In genomic region chr1:6245086-6245868, GRCh38 we compare ENCODE assay signal across 8 cellular contexts. TPM values are rescaled to one million over a fixed set of nuclear protein-coding genes. Genes with fewer than 3 reads are reported as not detected.
A peak's percentile ranks its signal among the peaks of the same experiment; 100 is the strongest.
DNase-seq lines count a peak whose midpoint lies in the region; ATAC-seq and TF ChIP-seq lines count a peak whose summit lies in the region.

No MANE protein-coding gene starts in this region.

- H3K9me3 ChIP-seq in AG04450 (ENCODE audit: control insufficient read depth, insufficient read depth, low read length): no peaks in the 10 kb centered on the region; the same call in 1 of the 2 replicates
- peaks cover 17% of the 10 kb centered on the region for H3K9me3 ChIP-seq in trophoblast cell (ENCODE audit: insufficient read depth, low read depth, low read length)
- no peaks in the 10 kb centered on the region for H3K9me3 ChIP-seq in upper lobe of left lung

- no peak overlapping the region for H4K91ac ChIP-seq in trophoblast cell (ENCODE audit: low read depth, low read length)

- H3K23ac ChIP-seq in trophoblast cell (ENCODE audit: low read length): no peak overlapping the region

- H3K79me1 ChIP-seq in trophoblast cell (ENCODE audit: low read length): no peaks in the 10 kb centered on the region

- H2BK5ac ChIP-seq in trophoblast cell (ENCODE audit: low read depth, low read length, poor library complexity): no peak overlapping the region

- H3K36me3 ChIP-seq in trophoblast cell (ENCODE audit: control insufficient read depth in 1 of 2, insufficient read depth in 2 of 2, low read length in 2 of 2): no peaks in the 10 kb centered on the region
- no peaks in the 10 kb centered on the region for H3K36me3 ChIP-seq in upper lobe of left lung

- H3K14ac ChIP-seq in trophoblast cell (ENCODE audit: low read length): no peak overlapping the region

- POLR2A ChIA-PET in AG04450 (lab: Yijun Ruan, JAX): interaction anchor here (0.5 to 1.0 kb wide), 2 partner anchors 146 to 192 kb away, joined by 3 read pairs; no protein-coding TSS in a partner anchor

- no peak overlapping the region for H3K18ac ChIP-seq in trophoblast cell (ENCODE audit: low read length)

- H3K79me2 ChIP-seq in trophoblast cell (ENCODE audit: control insufficient read depth, insufficient read depth, low read length, poor library complexity): no peaks in the 10 kb centered on the region

- no peak for TF ChIP-seq POLR2A in upper lobe of left lung (IDR thresholded peaks at IDR 0.05)

- H2BK12ac ChIP-seq in trophoblast cell (ENCODE audit: low read length): no peak overlapping the region

- no peak overlapping the region for H4K12ac ChIP-seq in trophoblast cell (ENCODE audit: low read depth, low read length)

- H3K9ac ChIP-seq in trophoblast cell (ENCODE audit: low read length): no peak overlapping the region

- CTCF ChIA-PET in AG04450 (lab: Charles Lee): interaction anchor here (0.6 to 6.3 kb wide), 36 partner anchors 8 to 264 kb away, joined by 3 to 266 read pairs (median 5); no protein-coding TSS in a partner anchor

- peak; percentile 84 for TF ChIP-seq CTCF in AG04450 (IDR thresholded peaks at IDR 0.05; ENCODE audit: low read depth, low read length)
- TF ChIP-seq CTCF in upper lobe of left lung (IDR thresholded peaks at IDR 0.05): peak; percentile 77 to 99 (median 93)

- H2AK5ac ChIP-seq in trophoblast cell (ENCODE audit: low read length): no peak overlapping the region

- H4K8ac ChIP-seq in trophoblast cell (ENCODE audit: low read depth, low read length): no peak overlapping the region

- no peak overlapping the region for H3K4ac ChIP-seq in trophoblast cell (ENCODE audit: low read depth, low read length)

- H3K4me3 ChIP-seq in AG04450 (ENCODE audit: low read depth, low read length) (no peak overlapping the region), trophoblast cell (ENCODE audit: low read depth, low read length) (peak overlapping the region; percentile 54), upper lobe of left lung (no peak overlapping the region)
- no peak overlapping the region for H3K4me3 ChIP-seq in Jurkat, Clone E6-1 (ENCODE audit: low read length)

- DNase-seq in AG04450 (ENCODE audit: low read depth, low spot score) (peak; percentile 21), SHP77 (lab: John Stamatoyannopoulos, UW) (peak; percentile 77 to 88), activated gamma-delta T cell treated with Interleukin-2 at 50 U/mL for 16 hours (peak; percentile 74), germinal center (ENCODE audit: low spot score) (peak; percentile 86), trophoblast cell (peak; percentile 72 to 92), upper lobe of left lung (peak; percentile 67 to 97)
- peak; percentile 58 for DNase-seq in Jurkat, Clone E6-1 (ENCODE audit: low read depth, low spot score)

- TF ChIP-seq EP300 in upper lobe of left lung (IDR thresholded peaks at IDR 0.05): no peak

- H3K27me3 ChIP-seq in AG04450 (ENCODE audit: control insufficient read depth, insufficient read depth, low read length): peaks cover 61% of the 10 kb centered on the region
- peaks cover 80% of the 10 kb centered on the region for H3K27me3 ChIP-seq in trophoblast cell (ENCODE audit: insufficient read depth, low read length)
- H3K27me3 ChIP-seq in upper lobe of left lung: peaks cover 1 to 77% (median 50%) of the 10 kb centered on the region in 4 donors

- peaks cover 2 to 3% of the 10 kb centered on the region in 2 experiments for H3K4me1 ChIP-seq in trophoblast cell (ENCODE audit: control insufficient read depth in 1 of 2, insufficient read depth in 2 of 2, low read length in 2 of 2)
- peaks cover 21 to 55% (median 38%) of the 10 kb centered on the region in 4 donors for H3K4me1 ChIP-seq in upper lobe of left lung

- ATAC-seq in GM18520 (IDR thresholded peaks at IDR 0.05; ENCODE audit: unreplicated experiment) (peak; percentile 41), upper lobe of left lung (ENCODE audit: low FRiP score in 2 of 2) (peak; percentile 85 to 87)

- H3K4me2 ChIP-seq in trophoblast cell (ENCODE audit: low read length): peak overlapping the region; percentile 49

- no peak overlapping the region for H2AFZ ChIP-seq in trophoblast cell (ENCODE audit: insufficient read depth, low read length, poor library complexity)

- H2BK120ac ChIP-seq in trophoblast cell (ENCODE audit: insufficient read depth, low read length, poor library complexity): no peak overlapping the region

- H3K27ac ChIP-seq in AG04450 (ENCODE audit: low read depth, low read length) (no peak overlapping the region), trophoblast cell (ENCODE audit: low read depth, low read length) (no peak overlapping the region), upper lobe of left lung (no peak overlapping the region)

- WGBS in trophoblast cell (ENCODE audit: extremely low coverage, insufficient coverage, insufficient read length): no CpG with 5 or more reads among the region's 79 CpGs
- WGBS in upper lobe of left lung, 2 donors: 1 to 5% methylated on average over 3 to 40 of the region's 79 CpGs

RNA-seq across cellular contexts. Expression of gene HES3, which starts 1.3 kb away (rescaled TPM):
- polyA plus RNA-seq in AG04450 (2011; rRNA removed): not detected in 2 replicates
- not detected in 2 replicates for polyA minus RNA-seq in AG04450 (2011; rRNA and poly(A)+ RNA removed)
- not detected for polyA plus RNA-seq in Jurkat, Clone E6-1 (2012; ENCODE audit: insufficient read depth, insufficient read length)
- not detected in 2 replicates for polyA plus RNA-seq in trophoblast cell (2013)
- total RNA-seq in upper lobe of left lung: not detected

RNA-seq across cellular contexts. Expression of gene ICMT, which starts 9.5 kb away (rescaled TPM):
- 59.3 and 65.3 TPM in 2 replicates for polyA plus RNA-seq in AG04450 (2011; rRNA removed)
- polyA minus RNA-seq in AG04450 (2011; rRNA and poly(A)+ RNA removed): 54.5 and 58.4 TPM in 2 replicates
- polyA plus RNA-seq in Jurkat, Clone E6-1 (2012; ENCODE audit: insufficient read depth, insufficient read length): 64.5 TPM
- 48.3 and 50.2 TPM in 2 replicates for polyA plus RNA-seq in trophoblast cell (2013)
- 10 to 100 TPM; 23.0 to 66.7 (median 52.2) TPM for total RNA-seq in upper lobe of left lung

RNA-seq across cellular contexts. Expression of gene GPR153, which starts 15.6 kb away (rescaled TPM):
- polyA plus RNA-seq in AG04450 (2011; rRNA removed): 4.7 and 6.1 TPM in 2 replicates
- polyA minus RNA-seq in AG04450 (2011; rRNA and poly(A)+ RNA removed): 5.3 and 7.0 TPM in 2 replicates
- 8.4 TPM for polyA plus RNA-seq in Jurkat, Clone E6-1 (2012; ENCODE audit: insufficient read depth, insufficient read length)
- 1.3 and 1.4 TPM in 2 replicates for polyA plus RNA-seq in trophoblast cell (2013)
- 10 to 100 TPM in 3 of 6 donors, 1 to 10 TPM in 3; 2.4 to 25.7 (median 12.5) TPM for total RNA-seq in upper lobe of left lung

RNA-seq across cellular contexts. Expression of gene RNF207, which starts 39.4 kb away (rescaled TPM):
- 7.2 and 8.7 TPM in 2 replicates for polyA plus RNA-seq in AG04450 (2011; rRNA removed)
- 8.1 and 10.9 TPM in 2 replicates for polyA minus RNA-seq in AG04450 (2011; rRNA and poly(A)+ RNA removed)
- 6.7 TPM for polyA plus RNA-seq in Jurkat, Clone E6-1 (2012; ENCODE audit: insufficient read depth, insufficient read length)
- 2.8 and 3.9 TPM in 2 replicates for polyA plus RNA-seq in trophoblast cell (2013)
- total RNA-seq in upper lobe of left lung: 10 to 100 TPM in 5 of 6 donors, 1 to 10 TPM in 1; 9.8 to 85.9 (median 18.3) TPM

RNA-seq across cellular contexts. Expression of gene RPL22, which starts 45.9 kb away (rescaled TPM):
- 283 and 393 TPM in 2 replicates for polyA plus RNA-seq in AG04450 (2011; rRNA removed)
- polyA minus RNA-seq in AG04450 (2011; rRNA and poly(A)+ RNA removed): 36.3 and 49.0 TPM in 2 replicates
- 642 TPM for polyA plus RNA-seq in Jurkat, Clone E6-1 (2012; ENCODE audit: insufficient read depth, insufficient read length)
- 730 and 785 TPM in 2 replicates for polyA plus RNA-seq in trophoblast cell (2013)
- total RNA-seq in upper lobe of left lung: 100 to 1,000 TPM in 5 of 6 donors, 10 to 100 TPM in 1; 88.2 to 288 (median 180) TPM

Comparison
In these comparisons a context has a peak if more than half of its experiments do, and no peak if none do; other contexts are left out.
1. DNase-seq: peak in every context shown above with its lines; median percentile 86 in germinal center; 82 in SHP77; 82 in trophoblast cell; 82 in upper lobe of left lung; 74 in activated gamma-delta T cell treated with Interleukin-2 at 50 U/mL for 16 hours; 58 in Jurkat, Clone E6-1; 21 in AG04450.